Comparison of ENCODE assay signal across 1 cellular context in the genomic region with DNA sequence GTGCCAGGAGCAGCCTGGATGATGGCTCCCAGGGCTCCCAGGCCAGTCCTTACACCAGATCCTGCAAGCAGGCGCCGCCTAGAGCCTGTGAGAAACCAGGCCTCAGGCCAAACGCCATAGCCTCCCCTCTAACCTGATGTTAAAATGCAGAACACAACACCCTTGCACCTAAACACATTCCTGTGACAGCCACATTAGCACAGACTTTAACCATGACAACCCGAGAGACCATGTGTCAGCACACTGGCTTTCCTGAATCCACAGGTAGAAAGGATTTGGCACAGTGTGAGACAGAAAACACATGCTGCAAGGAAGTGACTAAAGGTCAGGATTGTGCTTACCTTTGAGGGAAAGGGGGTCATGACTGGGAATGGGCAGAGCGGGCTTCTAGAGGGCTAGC.
TF ChIP-seq lines count a peak whose summit lies in the region.

No MANE protein-coding gene starts in this region.

TF ChIP-seq in HepG2, 621 proteins besides CTCF, POLR2A, EP300 and RAD21 (continued from another document and continues in another):
- TF ChIP-seq ARID3A (IDR thresholded peaks at IDR 0.05; ENCODE audit: low read depth, low read length) (no peak), ZNF414 (CRISPR knock-in tag; IDR thresholded peaks at IDR 0.05) (no peak), ZNF652 (CRISPR knock-in tag; IDR thresholded peaks at IDR 0.05; ENCODE audit: borderline replicate concordance, low read depth) (no peak), HNRNPK (IDR thresholded peaks at IDR 0.05; ENCODE audit: low read depth, low read length, poor library complexity, severe bottlenecking) (no peak), ZNF33B (CRISPR knock-in tag; IDR thresholded peaks at IDR 0.05) (no peak), STAT6 (CRISPR knock-in tag; IDR thresholded peaks at IDR 0.05; ENCODE audit: borderline replicate concordance) (no peak), ZBTB38 (CRISPR knock-in tag; IDR thresholded peaks at IDR 0.05) (no peak), MAFF (IDR thresholded peaks at IDR 0.05; ENCODE audit: low read depth, low read length) (no peak), RCOR2 (CRISPR knock-in tag; IDR thresholded peaks at IDR 0.05) (no peak), KLF6 (CRISPR knock-in tag; IDR thresholded peaks at IDR 0.05) (no peak), ZNF891 (CRISPR knock-in tag; IDR thresholded peaks at IDR 0.05) (no peak), CREB1 (IDR thresholded peaks at IDR 0.05) (no peak), CREB1 (CRISPR knock-in tag; IDR thresholded peaks at IDR 0.05) (no peak), ZBTB3 (CRISPR knock-in tag; IDR thresholded peaks at IDR 0.05; ENCODE audit: borderline replicate concordance, low read depth) (no peak), ZNF7 (CRISPR knock-in tag; IDR thresholded peaks at IDR 0.05) (no peak), HOXA3 (CRISPR knock-in tag; IDR thresholded peaks at IDR 0.05) (peak; percentile 36; the same call in 1 of the 2 replicates), ATAD3A (CRISPR knock-in tag; IDR thresholded peaks at IDR 0.05) (no peak), SIX4 (CRISPR knock-in tag; IDR thresholded peaks at IDR 0.05) (no peak), FLYWCH1 (CRISPR knock-in tag; IDR thresholded peaks at IDR 0.05) (no peak), SNAI1 (CRISPR knock-in tag; IDR thresholded peaks at IDR 0.05; ENCODE audit: borderline replicate concordance) (no peak), ZNF746 (CRISPR knock-in tag; IDR thresholded peaks at IDR 0.05) (no peak), ZNF513 (CRISPR knock-in tag; conservative IDR thresholded peaks at IDR 0.05) (no peak), MLX (CRISPR knock-in tag; IDR thresholded peaks at IDR 0.05) (no peak), TBP (CRISPR knock-in tag; IDR thresholded peaks at IDR 0.05) (no peak), REPIN1 (CRISPR knock-in tag; IDR thresholded peaks at IDR 0.05; ENCODE audit: borderline replicate concordance, low read depth) (no peak), KLF9 (CRISPR knock-in tag; IDR thresholded peaks at IDR 0.05; ENCODE audit: low read depth) (no peak), ZNF737 (CRISPR knock-in tag; IDR thresholded peaks at IDR 0.05; ENCODE audit: borderline replicate concordance) (no peak), STAT5B (CRISPR knock-in tag; IDR thresholded peaks at IDR 0.05) (no peak), DR1 (CRISPR knock-in tag; IDR thresholded peaks at IDR 0.05) (no peak), DMAP1 (CRISPR knock-in tag; IDR thresholded peaks at IDR 0.05) (no peak), KMT2B (CRISPR knock-in tag; IDR thresholded peaks at IDR 0.05) (no peak), ZNF431 (CRISPR knock-in tag; IDR thresholded peaks at IDR 0.05; ENCODE audit: borderline replicate concordance, low read depth) (no peak), ZNF10 (CRISPR knock-in tag; IDR thresholded peaks at IDR 0.05; ENCODE audit: borderline replicate concordance, low read depth) (no peak), PLSCR1 (CRISPR knock-in tag; IDR thresholded peaks at IDR 0.05; ENCODE audit: borderline replicate concordance) (no peak), ZNF747 (CRISPR knock-in tag; IDR thresholded peaks at IDR 0.05; ENCODE audit: borderline replicate concordance) (no peak), ZNF362 (CRISPR knock-in tag; IDR thresholded peaks at IDR 0.05; ENCODE audit: borderline replicate concordance) (no peak), FOXC1 (CRISPR knock-in tag; IDR thresholded peaks at IDR 0.05; ENCODE audit: borderline replicate concordance) (no peak), MED8 (CRISPR knock-in tag; IDR thresholded peaks at IDR 0.05; ENCODE audit: insufficient replicate concordance) (no peak), FOXP1 (IDR thresholded peaks at IDR 0.05) (no peak), FOXP1 (CRISPR knock-in tag; IDR thresholded peaks at IDR 0.05) (peak; percentile 53; the same call in 1 of the 2 replicates), PRMT3 (CRISPR knock-in tag; IDR thresholded peaks at IDR 0.05; ENCODE audit: borderline replicate concordance, low read depth) (no peak), PCBP1 (IDR thresholded peaks at IDR 0.05; ENCODE audit: borderline replicate concordance, low read depth, low read length) (no peak), HOXA7 (CRISPR knock-in tag; IDR thresholded peaks at IDR 0.05) (no peak), DBP (CRISPR knock-in tag; IDR thresholded peaks at IDR 0.05; ENCODE audit: not compliant biosample characterization) (no peak), ZNF678 (CRISPR knock-in tag; IDR thresholded peaks at IDR 0.05) (no peak)
- TF ChIP-seq, protein P1, sequence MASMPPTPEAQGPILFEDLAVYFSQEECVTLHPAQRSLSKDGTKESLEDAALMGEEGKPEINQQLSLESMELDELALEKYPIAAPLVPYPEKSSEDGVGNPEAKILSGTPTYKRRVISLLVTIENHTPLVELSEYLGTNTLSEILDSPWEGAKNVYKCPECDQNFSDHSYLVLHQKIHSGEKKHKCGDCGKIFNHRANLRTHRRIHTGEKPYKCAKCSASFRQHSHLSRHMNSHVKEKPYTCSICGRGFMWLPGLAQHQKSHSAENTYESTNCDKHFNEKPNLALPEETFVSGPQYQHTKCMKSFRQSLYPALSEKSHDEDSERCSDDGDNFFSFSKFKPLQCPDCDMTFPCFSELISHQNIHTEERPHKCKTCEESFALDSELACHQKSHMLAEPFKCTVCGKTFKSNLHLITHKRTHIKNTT (CRISPR knock-in tag; IDR thresholded peaks at IDR 0.05), result no peak
- TF ChIP-seq, protein P2, sequence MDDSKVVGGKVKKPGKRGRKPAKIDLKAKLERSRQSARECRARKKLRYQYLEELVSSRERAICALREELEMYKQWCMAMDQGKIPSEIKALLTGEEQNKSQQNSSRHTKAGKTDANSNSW (CRISPR knock-in tag; IDR thresholded peaks at IDR 0.05; ENCODE audit: borderline replicate concordance), result no peak
- TF ChIP-seq, protein P3, sequence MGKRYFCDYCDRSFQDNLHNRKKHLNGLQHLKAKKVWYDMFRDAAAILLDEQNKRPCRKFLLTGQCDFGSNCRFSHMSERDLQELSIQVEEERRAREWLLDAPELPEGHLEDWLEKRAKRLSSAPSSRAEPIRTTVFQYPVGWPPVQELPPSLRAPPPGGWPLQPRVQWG (CRISPR knock-in tag; IDR thresholded peaks at IDR 0.05; ENCODE audit: borderline replicate concordance, low read depth), result no peak
- TF ChIP-seq, protein P4, sequence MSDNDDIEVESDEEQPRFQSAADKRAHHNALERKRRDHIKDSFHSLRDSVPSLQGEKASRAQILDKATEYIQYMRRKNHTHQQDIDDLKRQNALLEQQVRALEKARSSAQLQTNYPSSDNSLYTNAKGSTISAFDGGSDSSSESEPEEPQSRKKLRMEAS (IDR thresholded peaks at IDR 0.05), result peak; percentile 77
- TF ChIP-seq, protein P5, sequence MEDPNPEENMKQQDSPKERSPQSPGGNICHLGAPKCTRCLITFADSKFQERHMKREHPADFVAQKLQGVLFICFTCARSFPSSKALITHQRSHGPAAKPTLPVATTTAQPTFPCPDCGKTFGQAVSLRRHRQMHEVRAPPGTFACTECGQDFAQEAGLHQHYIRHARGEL (CRISPR knock-in tag; IDR thresholded peaks at IDR 0.05), result no peak
